Comparison of ENCODE assay signal across 1 cellular context in the genomic region with DNA sequence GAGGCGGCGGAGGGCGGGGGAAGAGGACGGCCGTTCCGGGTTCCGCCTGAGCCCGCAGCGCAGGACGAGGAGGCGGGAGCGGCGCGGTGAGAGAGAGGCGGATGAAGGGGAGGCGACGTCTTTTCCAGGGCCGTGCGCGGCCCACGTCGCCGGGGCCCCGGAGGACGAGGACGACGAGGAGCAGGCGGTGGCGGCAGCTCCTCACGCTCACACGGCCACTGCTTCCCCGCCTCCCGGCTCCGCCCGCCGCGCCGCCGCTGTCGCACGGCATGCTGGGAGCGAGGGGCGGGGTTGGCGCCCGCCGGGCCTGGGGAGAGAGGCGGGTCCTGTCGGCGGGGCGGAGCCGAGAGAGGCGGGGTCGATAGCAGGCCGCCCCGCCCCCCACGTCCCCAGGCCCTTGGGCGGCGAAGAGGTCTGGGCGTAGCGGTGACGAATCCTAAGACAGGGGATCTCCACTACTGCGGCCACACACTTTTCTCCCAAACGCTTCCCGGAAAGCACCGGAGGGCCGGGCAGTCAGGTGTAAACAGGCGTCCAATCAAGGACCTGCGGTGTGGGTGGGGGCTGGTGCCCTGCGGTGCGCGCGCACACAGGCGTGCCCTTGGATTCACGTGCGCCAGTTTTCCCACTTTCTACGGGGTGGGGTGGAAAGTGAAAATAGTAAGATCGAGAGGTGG.
TF ChIP-seq lines count a peak whose summit lies in the region.
"Not testable (repeated sequence)": the region's sequence is repeated elsewhere in the genome, so short reads cannot be mapped to it uniquely, and the experiment has no call there.

Gene SMG1 (minus strand): TSS at position 220 of the 677 bp plus-strand sequence. CDS start 367 bp downstream, outside the sequence.

TF ChIP-seq in K562, 482 proteins besides CTCF, POLR2A, EP300 and RAD21 (continued from another document):
- TF ChIP-seq TFAP4 (CRISPR knock-in tag; IDR thresholded peaks at IDR 0.05; ENCODE audit: borderline replicate concordance) = peak; percentile 78
- TF ChIP-seq PRPF4 (IDR thresholded peaks at IDR 0.05; ENCODE audit: insufficient read depth, low read depth, low read length, poor library complexity, severe bottlenecking) = peak; percentile 46
- 0 out of 2 replicates have a peak, but pooled peaks have one; percentile 29 for TF ChIP-seq FOXK1 (CRISPR knock-in tag; IDR thresholded peaks at IDR 0.05; ENCODE audit: borderline replicate concordance)
- TF ChIP-seq CREM (IDR thresholded peaks at IDR 0.05; ENCODE audit: low read depth) = peak; percentile 63; the same call in 1 of the 2 replicates
- peak; percentile 80 for TF ChIP-seq ZNF75A (CRISPR knock-in tag; IDR thresholded peaks at IDR 0.05)
- TF ChIP-seq BHLHE40 (IDR thresholded peaks at IDR 0.05; ENCODE audit: low read length) = peak; percentile 96
- TF ChIP-seq JUND (IDR thresholded peaks at IDR 0.05; ENCODE audit: borderline replicate concordance, low read depth, low read length) = peak; percentile 33
- not testable (repeated sequence) for TF ChIP-seq JUND (tag; IDR thresholded peaks at IDR 0.05; ENCODE audit: borderline replicate concordance, low read depth, low read length); ATF1 (CRISPR knock-in tag; IDR thresholded peaks at IDR 0.05); CREB1 (CRISPR knock-in tag; IDR thresholded peaks at IDR 0.05); MYC (CRISPR knock-in tag; IDR thresholded peaks at IDR 0.05; ENCODE audit: borderline replicate concordance, low read depth)
- TF ChIP-seq CHD2 (IDR thresholded peaks at IDR 0.05; ENCODE audit: low read depth, low read length) = 0 out of 2 replicates have a peak, but pooled peaks have one; percentile 11
- TF ChIP-seq FOSL1 (tag; conservative IDR thresholded peaks at IDR 0.05) = peak; percentile 44
- peak; percentile 79; the same call in 1 of the 2 replicates for TF ChIP-seq EP400 (IDR thresholded peaks at IDR 0.05)
- peak; percentile 72 for TF ChIP-seq ZFX (CRISPR knock-in tag; IDR thresholded peaks at IDR 0.05)
- peak; percentile 6; the same call in 1 of the 2 replicates for TF ChIP-seq ZNF263 (CRISPR knock-in tag; IDR thresholded peaks at IDR 0.05; ENCODE audit: borderline replicate concordance)
- peak; percentile 71 for TF ChIP-seq RBBP5 (IDR thresholded peaks at IDR 0.05; ENCODE audit: borderline replicate concordance, insufficient read depth, low read length, poor library complexity, severe bottlenecking)
- TF ChIP-seq, protein P1, sequence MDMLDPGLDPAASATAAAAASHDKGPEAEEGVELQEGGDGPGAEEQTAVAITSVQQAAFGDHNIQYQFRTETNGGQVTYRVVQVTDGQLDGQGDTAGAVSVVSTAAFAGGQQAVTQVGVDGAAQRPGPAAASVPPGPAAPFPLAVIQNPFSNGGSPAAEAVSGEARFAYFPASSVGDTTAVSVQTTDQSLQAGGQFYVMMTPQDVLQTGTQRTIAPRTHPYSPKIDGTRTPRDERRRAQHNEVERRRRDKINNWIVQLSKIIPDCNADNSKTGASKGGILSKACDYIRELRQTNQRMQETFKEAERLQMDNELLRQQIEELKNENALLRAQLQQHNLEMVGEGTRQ (CRISPR knock-in tag; IDR thresholded peaks at IDR 0.05) = peak; percentile 83
- TF ChIP-seq RBM25 (IDR thresholded peaks at IDR 0.05; ENCODE audit: low read depth, low read length, severe bottlenecking) = peak; percentile 72
- peak; percentile 31; the same call in 1 of the 2 replicates for TF ChIP-seq GABPA (tag; conservative IDR thresholded peaks at IDR 0.05; ENCODE audit: low read depth)
- TF ChIP-seq KDM2B (CRISPR knock-in tag; IDR thresholded peaks at IDR 0.05) = 0 out of 2 replicates have a peak, but pooled peaks have one; percentile 24
- peak; percentile 55; the same call in 1 of the 2 replicates for TF ChIP-seq ELF1 (tag; IDR thresholded peaks at IDR 0.05)
- TF ChIP-seq, protein P2, sequence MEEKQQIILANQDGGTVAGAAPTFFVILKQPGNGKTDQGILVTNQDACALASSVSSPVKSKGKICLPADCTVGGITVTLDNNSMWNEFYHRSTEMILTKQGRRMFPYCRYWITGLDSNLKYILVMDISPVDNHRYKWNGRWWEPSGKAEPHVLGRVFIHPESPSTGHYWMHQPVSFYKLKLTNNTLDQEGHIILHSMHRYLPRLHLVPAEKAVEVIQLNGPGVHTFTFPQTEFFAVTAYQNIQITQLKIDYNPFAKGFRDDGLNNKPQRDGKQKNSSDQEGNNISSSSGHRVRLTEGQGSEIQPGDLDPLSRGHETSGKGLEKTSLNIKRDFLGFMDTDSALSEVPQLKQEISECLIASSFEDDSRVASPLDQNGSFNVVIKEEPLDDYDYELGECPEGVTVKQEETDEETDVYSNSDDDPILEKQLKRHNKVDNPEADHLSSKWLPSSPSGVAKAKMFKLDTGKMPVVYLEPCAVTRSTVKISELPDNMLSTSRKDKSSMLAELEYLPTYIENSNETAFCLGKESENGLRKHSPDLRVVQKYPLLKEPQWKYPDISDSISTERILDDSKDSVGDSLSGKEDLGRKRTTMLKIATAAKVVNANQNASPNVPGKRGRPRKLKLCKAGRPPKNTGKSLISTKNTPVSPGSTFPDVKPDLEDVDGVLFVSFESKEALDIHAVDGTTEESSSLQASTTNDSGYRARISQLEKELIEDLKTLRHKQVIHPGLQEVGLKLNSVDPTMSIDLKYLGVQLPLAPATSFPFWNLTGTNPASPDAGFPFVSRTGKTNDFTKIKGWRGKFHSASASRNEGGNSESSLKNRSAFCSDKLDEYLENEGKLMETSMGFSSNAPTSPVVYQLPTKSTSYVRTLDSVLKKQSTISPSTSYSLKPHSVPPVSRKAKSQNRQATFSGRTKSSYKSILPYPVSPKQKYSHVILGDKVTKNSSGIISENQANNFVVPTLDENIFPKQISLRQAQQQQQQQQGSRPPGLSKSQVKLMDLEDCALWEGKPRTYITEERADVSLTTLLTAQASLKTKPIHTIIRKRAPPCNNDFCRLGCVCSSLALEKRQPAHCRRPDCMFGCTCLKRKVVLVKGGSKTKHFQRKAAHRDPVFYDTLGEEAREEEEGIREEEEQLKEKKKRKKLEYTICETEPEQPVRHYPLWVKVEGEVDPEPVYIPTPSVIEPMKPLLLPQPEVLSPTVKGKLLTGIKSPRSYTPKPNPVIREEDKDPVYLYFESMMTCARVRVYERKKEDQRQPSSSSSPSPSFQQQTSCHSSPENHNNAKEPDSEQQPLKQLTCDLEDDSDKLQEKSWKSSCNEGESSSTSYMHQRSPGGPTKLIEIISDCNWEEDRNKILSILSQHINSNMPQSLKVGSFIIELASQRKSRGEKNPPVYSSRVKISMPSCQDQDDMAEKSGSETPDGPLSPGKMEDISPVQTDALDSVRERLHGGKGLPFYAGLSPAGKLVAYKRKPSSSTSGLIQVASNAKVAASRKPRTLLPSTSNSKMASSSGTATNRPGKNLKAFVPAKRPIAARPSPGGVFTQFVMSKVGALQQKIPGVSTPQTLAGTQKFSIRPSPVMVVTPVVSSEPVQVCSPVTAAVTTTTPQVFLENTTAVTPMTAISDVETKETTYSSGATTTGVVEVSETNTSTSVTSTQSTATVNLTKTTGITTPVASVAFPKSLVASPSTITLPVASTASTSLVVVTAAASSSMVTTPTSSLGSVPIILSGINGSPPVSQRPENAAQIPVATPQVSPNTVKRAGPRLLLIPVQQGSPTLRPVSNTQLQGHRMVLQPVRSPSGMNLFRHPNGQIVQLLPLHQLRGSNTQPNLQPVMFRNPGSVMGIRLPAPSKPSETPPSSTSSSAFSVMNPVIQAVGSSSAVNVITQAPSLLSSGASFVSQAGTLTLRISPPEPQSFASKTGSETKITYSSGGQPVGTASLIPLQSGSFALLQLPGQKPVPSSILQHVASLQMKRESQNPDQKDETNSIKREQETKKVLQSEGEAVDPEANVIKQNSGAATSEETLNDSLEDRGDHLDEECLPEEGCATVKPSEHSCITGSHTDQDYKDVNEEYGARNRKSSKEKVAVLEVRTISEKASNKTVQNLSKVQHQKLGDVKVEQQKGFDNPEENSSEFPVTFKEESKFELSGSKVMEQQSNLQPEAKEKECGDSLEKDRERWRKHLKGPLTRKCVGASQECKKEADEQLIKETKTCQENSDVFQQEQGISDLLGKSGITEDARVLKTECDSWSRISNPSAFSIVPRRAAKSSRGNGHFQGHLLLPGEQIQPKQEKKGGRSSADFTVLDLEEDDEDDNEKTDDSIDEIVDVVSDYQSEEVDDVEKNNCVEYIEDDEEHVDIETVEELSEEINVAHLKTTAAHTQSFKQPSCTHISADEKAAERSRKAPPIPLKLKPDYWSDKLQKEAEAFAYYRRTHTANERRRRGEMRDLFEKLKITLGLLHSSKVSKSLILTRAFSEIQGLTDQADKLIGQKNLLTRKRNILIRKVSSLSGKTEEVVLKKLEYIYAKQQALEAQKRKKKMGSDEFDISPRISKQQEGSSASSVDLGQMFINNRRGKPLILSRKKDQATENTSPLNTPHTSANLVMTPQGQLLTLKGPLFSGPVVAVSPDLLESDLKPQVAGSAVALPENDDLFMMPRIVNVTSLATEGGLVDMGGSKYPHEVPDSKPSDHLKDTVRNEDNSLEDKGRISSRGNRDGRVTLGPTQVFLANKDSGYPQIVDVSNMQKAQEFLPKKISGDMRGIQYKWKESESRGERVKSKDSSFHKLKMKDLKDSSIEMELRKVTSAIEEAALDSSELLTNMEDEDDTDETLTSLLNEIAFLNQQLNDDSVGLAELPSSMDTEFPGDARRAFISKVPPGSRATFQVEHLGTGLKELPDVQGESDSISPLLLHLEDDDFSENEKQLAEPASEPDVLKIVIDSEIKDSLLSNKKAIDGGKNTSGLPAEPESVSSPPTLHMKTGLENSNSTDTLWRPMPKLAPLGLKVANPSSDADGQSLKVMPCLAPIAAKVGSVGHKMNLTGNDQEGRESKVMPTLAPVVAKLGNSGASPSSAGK (IDR thresholded peaks at IDR 0.05) = peak; percentile 94
- peak; percentile 60; the same call in 1 of the 2 replicates for TF ChIP-seq THAP12 (CRISPR knock-in tag; IDR thresholded peaks at IDR 0.05)
- TF ChIP-seq ATF1 (tag; IDR thresholded peaks at IDR 0.05) = peak; percentile 40; the same call in 1 of the 2 replicates
- peak; percentile 69; the same call in 1 of the 2 replicates for TF ChIP-seq PHF8 (IDR thresholded peaks at IDR 0.05; ENCODE audit: borderline replicate concordance, low read length)
- TF ChIP-seq NRF1 (conservative IDR thresholded peaks at IDR 0.05 in 1 of 2, IDR thresholded peaks at IDR 0.05 in 1 of 2) = peak; percentile 88 to 89
- 0 out of 2 replicates have a peak, but pooled peaks have one; percentile 38 for TF ChIP-seq CREB1 (IDR thresholded peaks at IDR 0.05)
- peak; percentile 94 for TF ChIP-seq POLR2G (IDR thresholded peaks at IDR 0.05; ENCODE audit: low read depth, low read length)
- 0 out of 2 replicates have a peak, but pooled peaks have one; percentile 45 for TF ChIP-seq CTBP1 (IDR thresholded peaks at IDR 0.05; ENCODE audit: borderline replicate concordance)
- peak; percentile 91 for TF ChIP-seq USF1 (CRISPR knock-in tag; IDR thresholded peaks at IDR 0.05)
- peak; percentile 72 for TF ChIP-seq MYC (IDR thresholded peaks at IDR 0.05; ENCODE audit: low read depth, low read length)
